ENCODE assay signal across 9 cellular contexts in the genomic region with DNA sequence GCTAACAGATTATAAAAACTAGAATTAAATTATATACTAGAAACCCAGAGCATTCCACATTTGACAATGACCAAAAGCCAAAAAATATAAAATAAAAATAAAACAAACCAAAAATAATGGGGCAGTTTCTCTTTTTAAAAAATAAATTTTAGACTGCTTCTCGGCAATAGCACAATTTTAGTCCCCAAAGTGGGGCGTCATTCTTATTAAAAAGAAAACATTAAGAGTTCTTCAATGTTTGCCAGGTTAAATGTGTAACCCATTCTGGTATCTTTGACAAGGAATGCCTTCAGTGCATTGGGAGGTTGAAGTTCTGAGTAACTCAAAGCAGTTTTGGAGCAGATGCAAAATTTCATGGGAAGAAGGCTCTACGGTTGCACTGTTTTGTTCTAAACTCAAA. TPM values are rescaled to one million over a fixed set of nuclear protein-coding genes. Genes with fewer than 3 reads are reported as not detected.
DNase-seq lines count a peak whose midpoint lies in the region; ATAC-seq and TF ChIP-seq lines count a peak whose summit lies in the region.
"Had no signal": no experiment of that assay in that cellular context is flagged by ENCODE, and none has a peak within 500 bp of the region (broad histone marks: within the 10 kb centered on the region; RNA-seq: fewer than 3 reads in every experiment).

No MANE protein-coding gene starts in this region.

- H3K9me3 ChIP-seq in tibial artery: no peaks in the 10 kb centered on the region
- H3K9me3 ChIP-seq: BLaER1 had no signal

- H3K36me3 Mint-ChIP-seq in activated naive CD4-positive, alpha-beta T cell treated with anti-CD3 and anti-CD28 coated beads for 36 hours (ENCODE audit: low read depth): no peaks in the 10 kb centered on the region
- H3K36me3 Mint-ChIP-seq in mesothelial cell of epicardium: no peaks in the 10 kb centered on the region

- no peaks in the 10 kb centered on the region for H3K9me3 Mint-ChIP-seq in activated naive CD4-positive, alpha-beta T cell treated with anti-CD3 and anti-CD28 coated beads for 36 hours
- H3K9me3 Mint-ChIP-seq in mesothelial cell of epicardium: no peaks in the 10 kb centered on the region

- peak overlapping the region; percentile 20 for H3K4me3 Mint-ChIP-seq in activated naive CD4-positive, alpha-beta T cell treated with anti-CD3 and anti-CD28 coated beads for 36 hours
- H3K4me3 Mint-ChIP-seq in mesothelial cell of epicardium: peak overlapping the region; percentile 78

- no peak for DNase-seq in activated naive CD4-positive, alpha-beta T cell treated with anti-CD3 and anti-CD28 coated beads for 36 hours
- DNase-seq in activated naive CD4-positive, alpha-beta T cell (lab: John Stamatoyannopoulos, UW): no peak
- DNase-seq in choroid plexus epithelial cell (ENCODE audit: low read depth): no peak
- DNase-seq in mesothelial cell of epicardium (ENCODE audit: low spot score in 2 of 2, unreplicated experiment in 2 of 2): no peak
- DNase-seq in tibial artery: no peak
- DNase-seq in ureter (ENCODE audit: low spot score): no peak
- no peak for DNase-seq in HCEC 1CT

- H3K36me3 ChIP-seq in tibial artery: no peaks in the 10 kb centered on the region
- H3K36me3 ChIP-seq: BLaER1 had no signal

- H3K27me3 Mint-ChIP-seq in activated naive CD4-positive, alpha-beta T cell treated with anti-CD3 and anti-CD28 coated beads for 36 hours (ENCODE audit: low read depth): peaks cover 24% of the 10 kb centered on the region
- H3K27me3 Mint-ChIP-seq in mesothelial cell of epicardium (ENCODE audit: low read depth): peaks cover 31% of the 10 kb centered on the region

- peak overlapping the region in 1 of 2 donors; percentile 58 for H3K27ac ChIP-seq in tibial artery
- H3K27ac ChIP-seq: BLaER1 had no signal

- H3K27me3 ChIP-seq in tibial artery: no peaks in the 10 kb centered on the region

- intact Hi-C loops in activated naive CD4-positive, alpha-beta T cell treated with anti-CD3 and anti-CD28 coated beads for 36 hours (cut with micrococcal nuclease): no loop called here
- intact Hi-C loops in tibial artery (cut with DNase I; ENCODE audit: low total_unique reads): loop anchor here (5.0 kb wide), 1 partner anchor 115 kb away; no protein-coding TSS in a partner anchor

- CTCF ChIA-PET in activated naive CD4-positive, alpha-beta T cell treated with anti-CD3 and anti-CD28 coated beads for 36 hours (lab: Charles Lee): interaction anchor here (0.6 kb wide), 1 partner anchor 1468 kb away, joined by 4 read pairs; no protein-coding TSS in a partner anchor

- ATAC-seq in HG03095 (IDR thresholded peaks at IDR 0.05; ENCODE audit: unreplicated experiment): no peak

- peaks cover 20% of the 10 kb centered on the region for H3K4me1 Mint-ChIP-seq in activated naive CD4-positive, alpha-beta T cell treated with anti-CD3 and anti-CD28 coated beads for 36 hours (ENCODE audit: low read depth)
- peaks cover 34% of the 10 kb centered on the region for H3K4me1 Mint-ChIP-seq in mesothelial cell of epicardium

- no peak overlapping the region for H3K27ac Mint-ChIP-seq in activated naive CD4-positive, alpha-beta T cell treated with anti-CD3 and anti-CD28 coated beads for 36 hours
- H3K27ac Mint-ChIP-seq in mesothelial cell of epicardium: no peak overlapping the region

- peaks cover 0 to 27% (median 1%) of the 10 kb centered on the region in 4 donors for H3K4me1 ChIP-seq in tibial artery

- no peak for TF ChIP-seq CTCF in choroid plexus epithelial cell (conservative IDR thresholded peaks at IDR 0.05; ENCODE audit: low read depth, low read length)
- no peak for TF ChIP-seq CTCF in mesothelial cell of epicardium (IDR thresholded peaks at IDR 0.05; ENCODE audit: unreplicated experiment)
- TF ChIP-seq CTCF in tibial artery (IDR thresholded peaks at IDR 0.05): no peak

- H3K4me3 ChIP-seq in choroid plexus epithelial cell (ENCODE audit: low read depth, low read length) (peak overlapping the region; percentile 65), tibial artery (peak overlapping the region; percentile 63 to 64)
- H3K4me3 ChIP-seq: BLaER1 had no signal

RNA-seq across cellular contexts. Expression of a gene that starts 3.3 kb away (rescaled TPM):
- 1 to 10 TPM; 6.0 to 6.6 TPM for total RNA-seq in activated naive CD4-positive, alpha-beta T cell treated with anti-CD3 and anti-CD28 coated beads for 36 hours
- 11.1 to 12.9 TPM (median 11.7 TPM) in 3 replicates for total RNA-seq in mesothelial cell of epicardium
- 26.1 TPM for total RNA-seq in ureter
